ENCODE assay signal across 16 cellular contexts in genomic region chrX:44945736-44946135, GRCh38.
DNase-seq lines count a peak whose midpoint lies in the region; ATAC-seq, FAIRE-seq and TF ChIP-seq lines count a peak whose summit lies in the region.
"Had no signal": no experiment of that assay in that cellular context is flagged by ENCODE, and none has a peak within 500 bp of the region (broad histone marks: within the 10 kb centered on the region; RNA-seq: fewer than 3 reads in every experiment).

No MANE protein-coding gene starts in this region.

- CTCF ChIA-PET in naive thymus-derived CD4-positive, alpha-beta T cell (lab: Charles Lee) = no interaction called here

- H3K4me3 Mint-ChIP-seq in GM23338 = no peak overlapping the region
- H3K4me3 Mint-ChIP-seq in T-helper 2 cell treated with Interferon-gamma antibody and Interleukin-4, amounts not matched to agents 5 μg/mL and 100 μg/mL, for 36 hours = no peak overlapping the region
- H3K4me3 Mint-ChIP-seq in naive thymus-derived CD4-positive, alpha-beta T cell = no peak overlapping the region
- H3K4me3 Mint-ChIP-seq: activated T-helper 1 cell treated with anti-CD3 and anti-CD28 coated beads, Interleukin-12 subunit alpha, Interleukin-12 subunit beta, Interleukin-2, Interleukin-4 antibody, amounts not matched to agents 30 ng/mL and 10 ng/mL and 1 ng/mL, durations not matched to agents 14 hours and 24 hours and 36 hours; T-helper 17 cell had no signal

- DNase-seq in DMS53 (lab: John Stamatoyannopoulos, UW) = peak; percentile 51
- no peak for DNase-seq in DMS53 treated with DMSO at 0.1 percent for 48 hours (lab: John Stamatoyannopoulos, UW; ENCODE audit: unreplicated experiment)
- peak; percentile 42 for DNase-seq in GM23338 (ENCODE audit: low spot score)
- DNase-seq in T-helper 2 cell treated with Interferon-gamma antibody and Interleukin-4, amounts not matched to agents 5 μg/mL and 100 μg/mL, for 36 hours (ENCODE audit: low spot score) = peak; percentile 4
- DNase-seq in kidney = no peak
- DNase-seq in naive thymus-derived CD4-positive, alpha-beta T cell = no peak
- DNase-seq in NCI-H187 treated with DMSO at 0.1 percent for 48 hours (lab: John Stamatoyannopoulos, UW) = no peak
- DNase-seq: 8988T, foreskin fibroblast, H7, NCI-H1105 treated with DMSO at 0.1 percent for 48 hours, NCI-H526 treated with DMSO at 0.1 percent for 48 hours, T-helper 17 cell had no signal

- no peak overlapping the region for H2AFZ ChIP-seq in GM23338

- peaks cover 32% of the 10 kb centered on the region; the same call in 2 of the 3 replicates for H3K4me1 Mint-ChIP-seq in GM23338
- H3K4me1 Mint-ChIP-seq in T-helper 2 cell treated with Interferon-gamma antibody and Interleukin-4, amounts not matched to agents 5 μg/mL and 100 μg/mL, for 36 hours (ENCODE audit: low read depth) = peaks cover 2% of the 10 kb centered on the region
- H3K4me1 Mint-ChIP-seq in naive thymus-derived CD4-positive, alpha-beta T cell = peaks cover 5 to 65% (median 28%) of the 10 kb centered on the region in 7 donors

- no peaks in the 10 kb centered on the region for H4K20me1 ChIP-seq in GM23338 (replicated peaks; ENCODE audit: insufficient read depth)

- H3K27ac Mint-ChIP-seq in GM23338 = no peak overlapping the region
- no peak overlapping the region for H3K27ac Mint-ChIP-seq in T-helper 2 cell treated with Interferon-gamma antibody and Interleukin-4, amounts not matched to agents 5 μg/mL and 100 μg/mL, for 36 hours
- no peak overlapping the region for H3K27ac Mint-ChIP-seq in naive thymus-derived CD4-positive, alpha-beta T cell
- H3K27ac Mint-ChIP-seq: activated T-helper 1 cell treated with anti-CD3 and anti-CD28 coated beads, Interleukin-12 subunit alpha, Interleukin-12 subunit beta, Interleukin-2, Interleukin-4 antibody, amounts not matched to agents 30 ng/mL and 10 ng/mL and 1 ng/mL, durations not matched to agents 14 hours and 24 hours and 36 hours; T-helper 17 cell had no signal

- no peaks in the 10 kb centered on the region for H3K9me3 Mint-ChIP-seq in GM23338
- H3K9me3 Mint-ChIP-seq in T-helper 2 cell treated with Interferon-gamma antibody and Interleukin-4, amounts not matched to agents 5 μg/mL and 100 μg/mL, for 36 hours = peaks cover 10% of the 10 kb centered on the region
- H3K9me3 Mint-ChIP-seq in naive thymus-derived CD4-positive, alpha-beta T cell = peaks cover 0 to 44% (median 9%) of the 10 kb centered on the region in 11 donors

- peak; percentile 83 for FAIRE-seq in kidney (lab: Jason Lieb, UNC)
- FAIRE-seq: urothelium cell line had no signal

- H3F3A ChIP-seq in GM23338 (replicated peaks; ENCODE audit: low read depth) = no peaks in the 10 kb centered on the region

- 0 out of 3 replicates have a peak, but pooled peaks have one; percentile 25 for ATAC-seq in GM23338
- ATAC-seq in naive thymus-derived CD4-positive, alpha-beta T cell = no peak
- ATAC-seq in HG02840 (IDR thresholded peaks at IDR 0.05; ENCODE audit: low FRiP score, unreplicated experiment) = no peak
- ATAC-seq: T-helper 17 cell had no signal

- no peaks in the 10 kb centered on the region for H3K36me3 Mint-ChIP-seq in GM23338 (ENCODE audit: low read depth)
- H3K36me3 Mint-ChIP-seq in T-helper 2 cell treated with Interferon-gamma antibody and Interleukin-4, amounts not matched to agents 5 μg/mL and 100 μg/mL, for 36 hours (ENCODE audit: low read depth) = peaks cover 14% of the 10 kb centered on the region
- peaks cover 0 to 35% (median 17%) of the 10 kb centered on the region in 5 donors for H3K36me3 Mint-ChIP-seq in naive thymus-derived CD4-positive, alpha-beta T cell

- intact Hi-C loops in kidney (cut with DNase I) = no loop called here
- intact Hi-C loops in naive thymus-derived CD4-positive, alpha-beta T cell (cut with micrococcal nuclease) = no loop called here

- H3K27me3 ChIP-seq in GM23338 (ENCODE audit: insufficient read depth) = no peaks in the 10 kb centered on the region
- no peaks in the 10 kb centered on the region for H3K27me3 ChIP-seq in naive thymus-derived CD4-positive, alpha-beta T cell (ENCODE audit: control insufficient read depth in 2 of 2, insufficient read depth in 2 of 2, low read length in 2 of 2)

- no peak overlapping the region for H3K4me3 ChIP-seq in GM23338
- H3K4me3 ChIP-seq in kidney (ENCODE audit: low read length in 2 of 2) = no peak overlapping the region
- no peak overlapping the region for H3K4me3 ChIP-seq in naive thymus-derived CD4-positive, alpha-beta T cell (ENCODE audit: low read length)

- H3K9me2 ChIP-seq in GM23338 (ENCODE audit: insufficient read depth) = no peaks in the 10 kb centered on the region

- POLR2A ChIA-PET in naive thymus-derived CD4-positive, alpha-beta T cell (lab: Charles Lee) = no interaction called here

- H3K27me3 Mint-ChIP-seq in GM23338 (ENCODE audit: insufficient read depth, low read depth, poor library complexity) = peaks cover 3% of the 10 kb centered on the region
- no peaks in the 10 kb centered on the region for H3K27me3 Mint-ChIP-seq in T-helper 2 cell treated with Interferon-gamma antibody and Interleukin-4, amounts not matched to agents 5 μg/mL and 100 μg/mL, for 36 hours (ENCODE audit: low read depth)
- no peaks in the 10 kb centered on the region for H3K27me3 Mint-ChIP-seq in naive thymus-derived CD4-positive, alpha-beta T cell
- H3K27me3 Mint-ChIP-seq: T-helper 17 cell had no signal

- H3K4me1 ChIP-seq in GM23338 (ENCODE audit: insufficient read depth) = peaks cover 18% of the 10 kb centered on the region
- H3K4me1 ChIP-seq in kidney (ENCODE audit: control insufficient read depth in 1 of 2, insufficient read depth in 1 of 2, low read depth in 1 of 2, low read length in 2 of 2) = no peaks in the 10 kb centered on the region
- H3K4me1 ChIP-seq in naive thymus-derived CD4-positive, alpha-beta T cell (ENCODE audit: control insufficient read depth in 2 of 2, insufficient read depth in 2 of 2, low read length in 2 of 2) = no peaks in the 10 kb centered on the region

- H3K79me2 ChIP-seq in GM23338 (replicated peaks; ENCODE audit: insufficient read depth) = peaks cover 97% of the 10 kb centered on the region

- H3K4me2 ChIP-seq in GM23338 = 0 out of 2 replicates have a peak overlapping the region, but pooled peaks have one; percentile 53

- H3K27ac ChIP-seq in GM23338 (ENCODE audit: low read depth) (no peak overlapping the region), kidney (ENCODE audit: low read depth in 2 of 2, low read length in 2 of 2) (no peak overlapping the region)
- H3K27ac ChIP-seq in naive thymus-derived CD4-positive, alpha-beta T cell (ENCODE audit: low read depth, low read length) = no peak overlapping the region

- H3K9me3 ChIP-seq in kidney (ENCODE audit: control insufficient read depth in 1 of 2, low read length in 2 of 2) = no peaks in the 10 kb centered on the region
- H3K9me3 ChIP-seq in naive thymus-derived CD4-positive, alpha-beta T cell (ENCODE audit: control insufficient read depth in 2 of 3, low read length in 3 of 3) = peaks cover 0 to 11% (median 0%) of the 10 kb centered on the region in 3 experiments

- TF ChIP-seq CTCF in GM23338 (conservative IDR thresholded peaks at IDR 0.05; ENCODE audit: low read depth in 2 of 2) (peak; percentile 49 to 56), kidney (IDR thresholded peaks at IDR 0.05; ENCODE audit: borderline replicate concordance, extremely low read depth, insufficient read depth) (peak; percentile 8)

- no peak overlapping the region for H3K9ac ChIP-seq in kidney (ENCODE audit: low read length in 2 of 2)

- H3K36me3 ChIP-seq in GM23338 (ENCODE audit: insufficient read depth) (no peaks in the 10 kb centered on the region), kidney (ENCODE audit: control insufficient read depth in 1 of 2, insufficient read depth in 2 of 2, low read length in 2 of 2) (no peaks in the 10 kb centered on the region)
- no peaks in the 10 kb centered on the region for H3K36me3 ChIP-seq in naive thymus-derived CD4-positive, alpha-beta T cell (ENCODE audit: control insufficient read depth in 2 of 3, insufficient read depth in 3 of 3, low read length in 3 of 3)

TF ChIP-seq in GM23338, 12 proteins besides CTCF, POLR2A, EP300 and RAD21 (continues in another document):
- TF ChIP-seq ETS1 (IDR thresholded peaks at IDR 0.05) (no peak), STAT1 (IDR thresholded peaks at IDR 0.05; ENCODE audit: unreplicated experiment) (no peak), EZH2phosphoT487 (IDR thresholded peaks at IDR 0.05; ENCODE audit: unreplicated experiment) (no peak), CREB1 (CRISPR knock-in tag; IDR thresholded peaks at IDR 0.05; ENCODE audit: low read depth) (no peak), POLR2AphosphoS5 (IDR thresholded peaks at IDR 0.05; ENCODE audit: low read depth) (no peak), ZNF114 (CRISPR knock-in tag; IDR thresholded peaks at IDR 0.05) (no peak), JUNB (IDR thresholded peaks at IDR 0.05; ENCODE audit: unreplicated experiment) (no peak)

Comparison
In these comparisons a context has a peak if more than half of its experiments do, and no peak if none do; other contexts are left out.
1. DNase-seq: peak in DMS53 (single experiment), GM23338 (single experiment) and T-helper 2 cell treated with Interferon-gamma antibody and Interleukin-4, amounts not matched to agents 5 μg/mL and 100 μg/mL, for 36 hours (single experiment); none in DMS53 treated with DMSO at 0.1 percent for 48 hours (single experiment), kidney (single experiment), naive thymus-derived CD4-positive, alpha-beta T cell (0 of 9) and NCI-H187 treated with DMSO at 0.1 percent for 48 hours (single experiment).